In genomic region chr9:137086531-137087408, GRCh38 we compare ENCODE assay signal across 8 cellular contexts. TPM values are rescaled to one million over a fixed set of nuclear protein-coding genes. Genes with fewer than 3 reads are reported as not detected.
DNase-seq lines count a peak whose midpoint lies in the region; ATAC-seq and TF ChIP-seq lines count a peak whose summit lies in the region.

MAN1B1 (plus strand) TSS chr9:137086985; CDS start chr9:137087000, 15 bp downstream.

- ATAC-seq in GM19395 (IDR thresholded peaks at IDR 0.05; ENCODE audit: unreplicated experiment) = peak; percentile 90
- ATAC-seq in HG03565 (IDR thresholded peaks at IDR 0.05; ENCODE audit: unreplicated experiment) = peak; percentile 74
- peak; percentile 91 for ATAC-seq in left lung

- H3K36me3 ChIP-seq in left lung = peaks cover 0 to 28% of the 10 kb centered on the region in 2 donors

- H3K27me3 ChIP-seq in left lung = no peaks in the 10 kb centered on the region

- H3K9me3 ChIP-seq in left lung = no peaks in the 10 kb centered on the region

- peak; percentile 99 for DNase-seq in NCI-H774 (lab: John Stamatoyannopoulos, UW)
- peak; percentile 99 to 100 for DNase-seq in activated CD4-positive, alpha-beta T cell treated with anti-CD3 and anti-CD28 coated beads, Interleukin-2, amount 50 U/mL, for 4 hours
- peak; percentile 100 for DNase-seq in dermis blood vessel endothelial cell
- peak; percentile 100 for DNase-seq in left lung
- peak; percentile 99 for DNase-seq in stimulated activated CD4-positive, alpha-beta T cell treated with anti-CD3 and anti-CD28 coated beads, Interleukin-2, amount 100 ng/mL, for 48 hours

- TF ChIP-seq CTCF in C4-2B (conservative IDR thresholded peaks at IDR 0.05) = no peak
- no peak for TF ChIP-seq CTCF in left lung (IDR thresholded peaks at IDR 0.05)

- peak within 1 kb of the TSS; percentile 98 for H3K27ac ChIP-seq in C4-2B
- H3K27ac ChIP-seq in left lung = peak within 1 kb of the TSS; percentile 87 to 95

- intact Hi-C loops in left lung (cut with DNase I) = no loop called here

- peaks cover 17 to 45% of the 10 kb centered on the region in 2 donors for H3K4me1 ChIP-seq in left lung

- H3K4me3 ChIP-seq in left lung = peak within 1 kb of the TSS; percentile 75

RNA-seq across cellular contexts. Expression of gene MAN1B1, which starts in this region (rescaled TPM):
- 73.1 and 76.6 TPM in 2 replicates for total RNA-seq in dermis blood vessel endothelial cell
- 10 to 100 TPM; 51.5 to 54.9 TPM for total RNA-seq in left lung

Comparison
In these comparisons a context has a peak if more than half of its experiments do, and no peak if none do; other contexts are left out.
1. Peak in every context shown above with its lines: DNase-seq, ATAC-seq, H3K4me3 ChIP-seq and H3K27ac ChIP-seq.